Comparison of ENCODE assay signal across 19 cellular contexts in genomic region chr4:20075479-20075878, GRCh38.
A peak's percentile ranks its signal among the peaks of the same experiment; 100 is the strongest.
DNase-seq lines count a peak whose midpoint lies in the region; ATAC-seq and TF ChIP-seq lines count a peak whose summit lies in the region.
"Had no signal": no experiment of that assay in that cellular context is flagged by ENCODE, and none has a peak within 500 bp of the region (broad histone marks: within the 10 kb centered on the region; RNA-seq: fewer than 3 reads in every experiment).

No MANE protein-coding gene starts in this region.

- in situ Hi-C loops in SK-MEL-5 (cut with HindIII; ENCODE audit: low pct_unique_long_range_greater_than_20kb, low sequenced_read_pairs): no loop called here

- no peak overlapping the region for H3K4me3 ChIP-seq in fibroblast of mammary gland (ENCODE audit: control insufficient read depth, low read depth, low read length)
- H3K4me3 ChIP-seq: Peyer's patch had no signal

- POLR2A ChIA-PET in HEK293T (lab: Yijun Ruan, JAX): no interaction called here
- POLR2A ChIA-PET in activated CD4-positive, alpha-beta T cell treated with anti-CD3 and anti-CD28 coated beads for 36 hours (lab: Charles Lee): no interaction called here

- H3K4me3 Mint-ChIP-seq in activated CD4-positive, alpha-beta T cell treated with anti-CD3 and anti-CD28 coated beads for 36 hours: no peak overlapping the region
- H3K4me3 Mint-ChIP-seq: activated naive CD4-positive, alpha-beta T cell treated with anti-CD3 and anti-CD28 coated beads, Interleukin-2, amount 50 U/mL, for 24 hours; activated T-cell treated with anti-CD3 and anti-CD28 coated beads, Interleukin-2, amount 50 U/mL, for 72 hours; CD4-positive, alpha-beta T cell had no signal

- CTCF ChIA-PET in HEK293T (lab: Yijun Ruan, JAX): no interaction called here
- CTCF ChIA-PET in activated CD4-positive, alpha-beta T cell treated with anti-CD3 and anti-CD28 coated beads for 36 hours (lab: Charles Lee): no interaction called here

- no peak for TF ChIP-seq CTCF in fibroblast of mammary gland (conservative IDR thresholded peaks at IDR 0.05; ENCODE audit: control insufficient read depth, insufficient read depth, low read depth, low read length)

- H3K36me3 Mint-ChIP-seq in activated CD4-positive, alpha-beta T cell treated with anti-CD3 and anti-CD28 coated beads for 36 hours (ENCODE audit: low read depth): no peaks in the 10 kb centered on the region
- H3K36me3 Mint-ChIP-seq: activated naive CD4-positive, alpha-beta T cell treated with anti-CD3 and anti-CD28 coated beads, Interleukin-2, amount 50 U/mL, for 24 hours had no signal

- DNase-seq in A172 (ENCODE audit: low spot score) (peak; percentile 6), HEK293T (ENCODE audit: extremely low spot score) (no peak), SK-MEL-5 (ENCODE audit: low read depth, low spot score) (peak; percentile 2), fibroblast of mammary gland (ENCODE audit: low read depth) (peak; percentile 11), NCI-H446 (lab: John Stamatoyannopoulos, UW) (no peak), AG08396 (ENCODE audit: low spot score) (no peak)
- DNase-seq in stimulated activated CD4-positive, alpha-beta T cell treated with anti-CD3 and anti-CD28 coated beads, Interleukin-1b, Interleukin-23, amount 100 ng/mL, for 48 hours: no peak
- no peak for DNase-seq in activated CD4-positive, alpha-beta T cell treated with anti-CD3 and anti-CD28 coated beads for 36 hours
- DNase-seq: activated T-cell treated with anti-CD3 and anti-CD28 coated beads, Interleukin-2, amount 50 U/mL, for 72 hours; CD4-positive, alpha-beta T cell; cortex of kidney; DMS79; KBM-7; Peyer's patch; stimulated activated CD4-positive, alpha-beta T cell treated with anti-CD3 and anti-CD28 coated beads, Interleukin-12 subunit alpha, Interleukin-12 subunit beta, amount 100 ng/mL, for 4 hours; T1000 had no signal

- ATAC-seq in activated CD4-positive, alpha-beta T cell treated with anti-CD3 and anti-CD28 coated beads for 36 hours: no peak
- ATAC-seq: activated CD4-positive, CD25-positive, alpha-beta regulatory T cell treated with anti-CD3 and anti-CD28 coated beads, Interleukin-2, amount 50 U/mL, for 24 hours; activated T-cell treated with anti-CD3 and anti-CD28 coated beads, Interleukin-2, amount 50 U/mL, for 72 hours; left lobe of liver had no signal

- no peaks in the 10 kb centered on the region for H3K4me1 Mint-ChIP-seq in activated CD4-positive, alpha-beta T cell treated with anti-CD3 and anti-CD28 coated beads for 36 hours
- H3K4me1 Mint-ChIP-seq: activated naive CD4-positive, alpha-beta T cell treated with anti-CD3 and anti-CD28 coated beads, Interleukin-2, amount 50 U/mL, for 24 hours had no signal

- no peak overlapping the region for H3K27ac Mint-ChIP-seq in activated CD4-positive, alpha-beta T cell treated with anti-CD3 and anti-CD28 coated beads for 36 hours
- H3K27ac Mint-ChIP-seq: activated naive CD4-positive, alpha-beta T cell treated with anti-CD3 and anti-CD28 coated beads, Interleukin-2, amount 50 U/mL, for 24 hours; activated T-cell treated with anti-CD3 and anti-CD28 coated beads, Interleukin-2, amount 50 U/mL, for 72 hours; CD4-positive, alpha-beta T cell had no signal

- intact Hi-C loops in activated CD4-positive, alpha-beta T cell treated with anti-CD3 and anti-CD28 coated beads for 36 hours (cut with DNase I, micrococcal nuclease): no loop called here

- no peaks in the 10 kb centered on the region for H3K9me3 Mint-ChIP-seq in activated CD4-positive, alpha-beta T cell treated with anti-CD3 and anti-CD28 coated beads for 36 hours (ENCODE audit: low read depth)
- H3K9me3 Mint-ChIP-seq: activated naive CD4-positive, alpha-beta T cell treated with anti-CD3 and anti-CD28 coated beads, Interleukin-2, amount 50 U/mL, for 24 hours had no signal

- H3K27me3 Mint-ChIP-seq in activated CD4-positive, alpha-beta T cell treated with anti-CD3 and anti-CD28 coated beads for 36 hours: no peaks in the 10 kb centered on the region
- H3K27me3 Mint-ChIP-seq: activated naive CD4-positive, alpha-beta T cell treated with anti-CD3 and anti-CD28 coated beads, Interleukin-2, amount 50 U/mL, for 24 hours; CD4-positive, alpha-beta T cell had no signal

TF ChIP-seq in HEK293T, 16 proteins besides CTCF, POLR2A, EP300 and RAD21:
- TF ChIP-seq FOXM1 (IDR thresholded peaks at IDR 0.05; ENCODE audit: borderline replicate concordance) (no peak), PKNOX1 (IDR thresholded peaks at IDR 0.05) (0 out of 2 replicates have a peak, but pooled peaks have one; percentile 13)

Comparison
In these comparisons a context has a peak if more than half of its experiments do, and no peak if none do; other contexts are left out.
1. DNase-seq: peak in A172 (single experiment), SK-MEL-5 (single experiment) and fibroblast of mammary gland (single experiment); none in HEK293T (single experiment), stimulated activated CD4-positive, alpha-beta T cell treated with anti-CD3 and anti-CD28 coated beads, Interleukin-1b, Interleukin-23, amount 100 ng/mL, for 48 hours (single experiment), NCI-H446 (0 of 2), AG08396 (single experiment) and activated CD4-positive, alpha-beta T cell treated with anti-CD3 and anti-CD28 coated beads for 36 hours (single experiment).